8 cellular contexts compared by ENCODE assay signal in genomic region chr16:75494696-75495601, GRCh38. TPM values are rescaled to one million over a fixed set of nuclear protein-coding genes. Genes with fewer than 3 reads are reported as not detected.
DNase-seq lines count a peak whose midpoint lies in the region; ATAC-seq and TF ChIP-seq lines count a peak whose summit lies in the region.

CHST6 (minus strand) TSS chr16:75495441; CDS start chr16:75479828, 15,613 bp downstream.

- peaks cover 67% of the 10 kb centered on the region for H3K27me3 Mint-ChIP-seq in activated naive CD4-positive, alpha-beta T cell treated with anti-CD3 and anti-CD28 coated beads, Interleukin-2, amount 10 ng/mL, durations not matched to agents 7 days and 5 days

- no peaks in the 10 kb centered on the region for H3K36me3 Mint-ChIP-seq in activated naive CD4-positive, alpha-beta T cell treated with anti-CD3 and anti-CD28 coated beads, Interleukin-2, amount 10 ng/mL, durations not matched to agents 7 days and 5 days

- no peak for TF ChIP-seq CTCF in AG04450 (IDR thresholded peaks at IDR 0.05; ENCODE audit: low read depth, low read length)
- TF ChIP-seq CTCF in heart left ventricle (IDR thresholded peaks at IDR 0.05), result no peak

- H3K4me3 ChIP-seq in AG04450 (ENCODE audit: low read depth, low read length), result peak within 1 kb of the TSS; percentile 41
- peak within 1 kb of the TSS; percentile 11 to 61 (median 50) for H3K4me3 ChIP-seq in heart left ventricle

- ATAC-seq in GM18867 (IDR thresholded peaks at IDR 0.05; ENCODE audit: unreplicated experiment) (peak; percentile 56), HG03159 (IDR thresholded peaks at IDR 0.05; ENCODE audit: unreplicated experiment) (peak; percentile 61), heart left ventricle (peak in 3 of 4 donors; percentile 54 to 82 (median 79))

- intact Hi-C loops in heart left ventricle (cut with DNase I), result no loop called here

- no peaks in the 10 kb centered on the region for H3K36me3 ChIP-seq in heart left ventricle

- POLR2A ChIA-PET in AG04450 (lab: Yijun Ruan, JAX), result interaction anchor here (0.6 to 0.9 kb wide), 2 partner anchors 13 to 22 kb away, joined by 3 to 4 read pairs; no protein-coding TSS in a partner anchor

- H3K4me1 ChIP-seq in heart left ventricle, result peaks cover 0 to 21% (median 10%) of the 10 kb centered on the region in 12 donors

- TF ChIP-seq POLR2A in heart left ventricle (IDR thresholded peaks at IDR 0.05), result no peak

- H3K4me1 Mint-ChIP-seq in activated naive CD4-positive, alpha-beta T cell treated with anti-CD3 and anti-CD28 coated beads, Interleukin-2, amount 10 ng/mL, durations not matched to agents 7 days and 5 days, result peaks cover 8% of the 10 kb centered on the region

- H3K9me3 ChIP-seq in AG04450 (ENCODE audit: control insufficient read depth, insufficient read depth, low read length) (no peaks in the 10 kb centered on the region; the same call in 1 of the 2 replicates), heart left ventricle (no peaks in the 10 kb centered on the region)

- H3K27ac Mint-ChIP-seq in activated naive CD4-positive, alpha-beta T cell treated with anti-CD3 and anti-CD28 coated beads, Interleukin-2, amount 10 ng/mL, durations not matched to agents 7 days and 5 days, result no peak within 1 kb of the TSS

- WGBS in heart left ventricle, 4 donors, result 1 to 3% (median 1%) methylated on average over 27 to 66 of the region's 66 CpGs

- H3K9me3 Mint-ChIP-seq in activated naive CD4-positive, alpha-beta T cell treated with anti-CD3 and anti-CD28 coated beads, Interleukin-2, amount 10 ng/mL, durations not matched to agents 7 days and 5 days, result no peaks in the 10 kb centered on the region

- no peak for DNase-seq in AG04450 (ENCODE audit: low read depth, low spot score)
- DNase-seq in activated naive CD4-positive, alpha-beta T cell treated with anti-CD3 and anti-CD28 coated beads, Interleukin-2, amount 10 ng/mL, durations not matched to agents 7 days and 5 days, result peak; percentile 38
- DNase-seq in heart left ventricle, result peak; percentile 44 to 75 (median 57)
- peak; percentile 75 for DNase-seq in pons (ENCODE audit: low spot score)
- no peak for DNase-seq in stimulated activated naive CD4-positive, alpha-beta T cell (lab: John Stamatoyannopoulos, UW)
- DNase-seq in activated gamma-delta T cell treated with Interleukin-2 at 50 U/mL for 16 hours, result no peak

- peak within 1 kb of the TSS; percentile 58 for H3K4me3 Mint-ChIP-seq in activated naive CD4-positive, alpha-beta T cell treated with anti-CD3 and anti-CD28 coated beads, Interleukin-2, amount 10 ng/mL, durations not matched to agents 7 days and 5 days

- CTCF ChIA-PET in AG04450 (lab: Charles Lee), result interaction anchor here (0.5 to 1.9 kb wide), 5 partner anchors 22 to 269 kb away, joined by 3 to 7 read pairs (median 4); no protein-coding TSS in a partner anchor
- CTCF ChIA-PET in activated naive CD4-positive, alpha-beta T cell treated with anti-CD3 and anti-CD28 coated beads, Interleukin-2, amount 10 ng/mL, durations not matched to agents 7 days and 5 days (lab: Charles Lee), result interaction anchor here (1.4 kb wide), 1 partner anchor 296 kb away, joined by 3 read pairs; no protein-coding TSS in a partner anchor

- H3K27ac ChIP-seq in AG04450 (ENCODE audit: low read depth, low read length) (no peak within 1 kb of the TSS), heart left ventricle (no peak within 1 kb of the TSS)

- peaks cover 14% of the 10 kb centered on the region for H3K27me3 ChIP-seq in AG04450 (ENCODE audit: control insufficient read depth, insufficient read depth, low read length)
- H3K27me3 ChIP-seq in heart left ventricle, result peaks cover 0 to 18% (median 0%) of the 10 kb centered on the region in 9 donors

RNA-seq across cellular contexts. Expression of gene CHST6, which starts in this region (rescaled TPM):
- polyA plus RNA-seq in AG04450 (2011; rRNA removed) (0.07 and 0.12 TPM in 2 replicates), heart left ventricle (1 to 10 TPM in 1 of 2 donors, under 1 TPM in 1; 0.46 to 1.1 TPM)
- 0.18 and 0.30 TPM in 2 replicates for polyA minus RNA-seq in AG04450 (2011; rRNA and poly(A)+ RNA removed)
- total RNA-seq in heart left ventricle, result 1 to 10 TPM in 3 of 9 donors, under 1 TPM in 6; 0.32 to 1.8 (median 0.88) TPM

Comparison
In these comparisons a context has a peak if more than half of its experiments do, and no peak if none do; other contexts are left out.
1. DNase-seq: peak in activated naive CD4-positive, alpha-beta T cell treated with anti-CD3 and anti-CD28 coated beads, Interleukin-2, amount 10 ng/mL, durations not matched to agents 7 days and 5 days (single experiment), heart left ventricle (5 of 5) and pons (single experiment); none in AG04450 (single experiment), stimulated activated naive CD4-positive, alpha-beta T cell (0 of 6) and activated gamma-delta T cell treated with Interleukin-2 at 50 U/mL for 16 hours (single experiment).
2. Peak in every context shown above with its lines, with median percentiles within 50 percentile points of each other: ATAC-seq.